1 cellular context compared by ENCODE assay signal in genomic region chr2:207182916-207183315, GRCh38.
TF ChIP-seq lines count a peak whose summit lies in the region.

No MANE protein-coding gene starts in this region.

TF ChIP-seq in SK-N-SH, 30 proteins besides CTCF, POLR2A, EP300 and RAD21 (continued from another document):
- TF ChIP-seq PBX3 (IDR thresholded peaks at IDR 0.05): no peak
- TF ChIP-seq MAX (IDR thresholded peaks at IDR 0.05; ENCODE audit: low read depth): no peak
- no peak for TF ChIP-seq FOXJ3 (CRISPR knock-in tag; IDR thresholded peaks at IDR 0.05)
- no peak for TF ChIP-seq FOSL2 (IDR thresholded peaks at IDR 0.05; ENCODE audit: borderline replicate concordance, low read depth)
- no peak for TF ChIP-seq GABPA (IDR thresholded peaks at IDR 0.05; ENCODE audit: low read depth)
